ENCODE assay signal across 10 cellular contexts in the genomic region with DNA sequence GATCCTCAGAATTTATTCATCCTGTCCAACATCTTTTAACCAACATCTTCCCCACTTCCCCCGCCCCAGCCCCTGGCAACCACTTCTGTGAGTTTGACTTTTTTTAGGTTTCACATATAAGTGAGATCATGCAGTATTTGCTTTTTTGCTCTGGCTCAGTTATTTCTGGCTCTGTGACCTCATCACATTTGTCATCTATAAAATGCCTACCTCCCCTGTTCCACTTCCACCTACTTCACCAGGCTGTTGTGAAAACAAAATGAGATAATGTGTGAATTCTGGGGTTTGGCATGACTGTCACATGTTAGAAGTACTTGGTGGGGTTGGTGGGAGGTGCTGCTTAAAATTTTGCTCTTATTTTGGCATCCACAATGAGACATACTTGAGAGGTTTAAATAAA. TPM values are rescaled to one million over a fixed set of nuclear protein-coding genes. Genes with fewer than 3 reads are reported as not detected.
DNase-seq lines count a peak whose midpoint lies in the region; ATAC-seq and TF ChIP-seq lines count a peak whose summit lies in the region.
"Had no signal": no experiment of that assay in that cellular context is flagged by ENCODE, and none has a peak within 500 bp of the region (broad histone marks: within the 10 kb centered on the region; RNA-seq: fewer than 3 reads in every experiment).

No MANE protein-coding gene starts in this region.

- no peaks in the 10 kb centered on the region for H3K36me3 Mint-ChIP-seq in WTC11

- ATAC-seq in HG03060 (IDR thresholded peaks at IDR 0.05; ENCODE audit: low read depth, unreplicated experiment) (peak; percentile 43), WTC11 (no peak)

- H3K9me3 Mint-ChIP-seq in WTC11 = no peaks in the 10 kb centered on the region

- intact Hi-C loops in ascending aorta (cut with DNase I) = loop anchor here (10.0 kb wide), 1 partner anchor 48 kb away; no protein-coding TSS in a partner anchor

- no peaks in the 10 kb centered on the region for H3K4me1 Mint-ChIP-seq in WTC11

- no peaks in the 10 kb centered on the region for H3K36me3 ChIP-seq in ascending aorta

- no peak for TF ChIP-seq CTCF in ascending aorta (IDR thresholded peaks at IDR 0.05)
- TF ChIP-seq CTCF in WTC11 (IDR thresholded peaks at IDR 0.05) = no peak

- H3K9me3 ChIP-seq in ascending aorta = no peaks in the 10 kb centered on the region

- H3K27ac ChIP-seq in ascending aorta = peak overlapping the region; percentile 40 to 80

- no peak overlapping the region for H3K4me3 Mint-ChIP-seq in WTC11

- no peak overlapping the region for H3K27ac Mint-ChIP-seq in WTC11

- POLR2A ChIA-PET in WTC11 (lab: Charles Lee) = no interaction called here

- H3K4me3 ChIP-seq in ascending aorta = no peak overlapping the region

- DNase-seq in stimulated activated CD4-positive, alpha-beta T cell treated with anti-CD3 and anti-CD28 coated beads, Interleukin-15, amount 100 ng/mL, for 24 hours = peak; percentile 15
- no peak for DNase-seq in stimulated activated CD4-positive, alpha-beta T cell treated with anti-CD3 and anti-CD28 coated beads, Interleukin-12 subunit alpha, Interleukin-12 subunit beta, amount 100 ng/mL, for 4 hours
- DNase-seq in ascending aorta (ENCODE audit: low spot score in 2 of 2) (peak in 1 of 2 donors; percentile 75), superior temporal gyrus (ENCODE audit: extremely low spot score) (peak; percentile 68), WTC11 (ENCODE audit: low spot score) (no peak), NOMO-1 treated with DMSO at 0.1 percent for 48 hours (lab: John Stamatoyannopoulos, UW; ENCODE audit: unreplicated experiment) (no peak), NOMO-1 treated with dmso at 0.1 percent for 144 hours (lab: John Stamatoyannopoulos, UW; ENCODE audit: unreplicated experiment) (no peak)
- DNase-seq: C1 segment of cervical spinal cord; stimulated activated CD4-positive, alpha-beta T cell treated with anti-CD3 and anti-CD28 coated beads, Interleukin-4, amount 100 ng/mL, for 4 hours had no signal

- no peaks in the 10 kb centered on the region for H3K27me3 ChIP-seq in ascending aorta

- H3K4me1 ChIP-seq in ascending aorta = peaks cover 0 to 7% of the 10 kb centered on the region in 2 donors

- CTCF ChIA-PET in WTC11 (lab: Charles Lee) = no interaction called here

- H3K27me3 Mint-ChIP-seq in WTC11 (ENCODE audit: low read depth) = no peaks in the 10 kb centered on the region

TF ChIP-seq in WTC11, 78 proteins besides CTCF, POLR2A, EP300 and RAD21:
- no peak for TF ChIP-seq GABPB1 (CRISPR knock-in tag; IDR thresholded peaks at IDR 0.05)
- TF ChIP-seq HMGA2 (CRISPR knock-in tag; IDR thresholded peaks at IDR 0.05) = no peak
- TF ChIP-seq NR1H2 (CRISPR knock-in tag; IDR thresholded peaks at IDR 0.05) = no peak
- TF ChIP-seq, protein P1, sequence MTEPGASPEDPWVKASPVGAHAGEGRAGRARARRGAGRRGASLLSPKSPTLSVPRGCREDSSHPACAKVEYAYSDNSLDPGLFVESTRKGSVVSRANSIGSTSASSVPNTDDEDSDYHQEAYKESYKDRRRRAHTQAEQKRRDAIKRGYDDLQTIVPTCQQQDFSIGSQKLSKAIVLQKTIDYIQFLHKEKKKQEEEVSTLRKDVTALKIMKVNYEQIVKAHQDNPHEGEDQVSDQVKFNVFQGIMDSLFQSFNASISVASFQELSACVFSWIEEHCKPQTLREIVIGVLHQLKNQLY (CRISPR knock-in tag; IDR thresholded peaks at IDR 0.05) = no peak
- no peak for TF ChIP-seq KAT7 (CRISPR knock-in tag; IDR thresholded peaks at IDR 0.05; ENCODE audit: borderline replicate concordance)
- no peak for TF ChIP-seq CBFB (CRISPR knock-in tag; IDR thresholded peaks at IDR 0.05; ENCODE audit: low read depth)

RNA-seq across cellular contexts. Expression of gene HHAT, which starts 18.4 kb away (rescaled TPM):
- total RNA-seq in ascending aorta (1.2 TPM), WTC11 (2021) (0.39 to 0.69 TPM (median 0.66 TPM) in 3 replicates)

Comparison
In these comparisons a context has a peak if more than half of its experiments do, and no peak if none do; other contexts are left out.
1. DNase-seq: peak in stimulated activated CD4-positive, alpha-beta T cell treated with anti-CD3 and anti-CD28 coated beads, Interleukin-15, amount 100 ng/mL, for 24 hours (single experiment) and superior temporal gyrus (single experiment); none in stimulated activated CD4-positive, alpha-beta T cell treated with anti-CD3 and anti-CD28 coated beads, Interleukin-12 subunit alpha, Interleukin-12 subunit beta, amount 100 ng/mL, for 4 hours (single experiment), WTC11 (single experiment), NOMO-1 treated with DMSO at 0.1 percent for 48 hours (single experiment) and NOMO-1 treated with dmso at 0.1 percent for 144 hours (single experiment).